18 cellular contexts compared by ENCODE assay signal in the genomic region with DNA sequence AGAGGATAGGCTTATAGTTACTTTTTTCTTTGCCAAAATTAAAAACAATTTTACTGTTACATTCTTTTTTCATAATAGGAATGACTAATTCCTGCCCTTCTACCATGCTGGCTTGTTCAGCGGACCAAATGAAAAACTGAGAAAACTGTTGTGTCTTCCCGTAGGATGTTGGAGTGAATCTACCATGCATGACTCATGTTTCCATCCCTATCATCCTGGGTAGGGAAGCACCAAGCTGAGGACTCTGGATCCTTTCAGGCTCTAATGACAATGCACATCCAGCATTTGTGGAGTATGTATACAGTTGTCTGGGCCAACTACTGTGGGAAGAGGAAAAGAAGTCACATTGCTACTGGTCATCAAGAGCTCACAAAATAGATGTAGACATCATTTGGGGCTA. TPM values are rescaled to one million over a fixed set of nuclear protein-coding genes. Genes with fewer than 3 reads are reported as not detected.
DNase-seq lines count a peak whose midpoint lies in the region; ATAC-seq and TF ChIP-seq lines count a peak whose summit lies in the region.
"Had no signal": no experiment of that assay in that cellular context is flagged by ENCODE, and none has a peak within 500 bp of the region (broad histone marks: within the 10 kb centered on the region; RNA-seq: fewer than 3 reads in every experiment).

No MANE protein-coding gene starts in this region.

- no peak for TF ChIP-seq CTCF in SK-N-SH (IDR thresholded peaks at IDR 0.05)
- TF ChIP-seq CTCF in fibroblast of pulmonary artery (IDR thresholded peaks at IDR 0.05; ENCODE audit: low read length, missing control alignments): no peak
- TF ChIP-seq CTCF in lower lobe of right lung (IDR thresholded peaks at IDR 0.05): no peak
- TF ChIP-seq CTCF in endothelial cell (IDR thresholded peaks at IDR 0.05; ENCODE audit: unreplicated experiment): no peak

- H3K4me3 Mint-ChIP-seq in endothelial cell (ENCODE audit: unreplicated experiment): no peak overlapping the region
- H3K4me3 Mint-ChIP-seq: activated CD8-positive, alpha-beta T cell treated with anti-CD3 and anti-CD28 coated beads for 36 hours; IgD-negative memory B cell had no signal

- DNase-seq in EH (ENCODE audit: low read depth): peak; percentile 73
- no peak for DNase-seq in SK-N-SH
- peak; percentile 45 for DNase-seq in fibroblast of pulmonary artery (ENCODE audit: low read depth)
- DNase-seq in occipital lobe (lab: John Stamatoyannopoulos, UW): peak; percentile 19
- no peak for DNase-seq in lower lobe of right lung
- DNase-seq in endothelial cell (ENCODE audit: low spot score): no peak
- DNase-seq: activated CD8-positive, alpha-beta T cell treated with anti-CD3 and anti-CD28 coated beads for 36 hours; gastrocnemius medialis; NCI-H1092 treated with DMSO at 0.1 percent for 48 hours; NCI-H2171; spleen; stimulated activated naive CD4-positive, alpha-beta T cell; uterus had no signal

- peak overlapping the region; percentile 25; the same call in 1 of the 2 replicates for H3K4me2 ChIP-seq in SK-N-SH
- H3K4me2 ChIP-seq: BLaER1 treated with 17β-estradiol and CSF1 and Interleukin-3, amounts not matched to agents 10 nM and 100 nM had no signal

- WGBS in SK-N-SH (ENCODE audit: low lambda C conversion rate): 32% methylated on average over 2 of the region's 2 CpGs

- H3K4me3 ChIP-seq in SK-N-SH (ENCODE audit: low read depth in 2 of 2, low read length in 1 of 2): no peak overlapping the region
- no peak overlapping the region for H3K4me3 ChIP-seq in fibroblast of pulmonary artery (replicated peaks; ENCODE audit: low read depth, low read length)
- no peak overlapping the region for H3K4me3 ChIP-seq in lower lobe of right lung
- H3K4me3 ChIP-seq: BLaER1 treated with 17β-estradiol and CSF1 and Interleukin-3, amounts not matched to agents 10 nM and 100 nM; gastrocnemius medialis; HAP-1; spleen; uterus had no signal

- H3K4me1 ChIP-seq in SK-N-SH (ENCODE audit: control insufficient read depth in 1 of 2, insufficient read depth in 2 of 2, low read depth in 1 of 2, low read length in 1 of 2) (no peaks in the 10 kb centered on the region), lower lobe of right lung (no peaks in the 10 kb centered on the region)
- H3K4me1 ChIP-seq: gastrocnemius medialis, HAP-1, spleen, uterus had no signal

- H4K20me1 ChIP-seq in SK-N-SH (ENCODE audit: insufficient read depth): no peaks in the 10 kb centered on the region
- H4K20me1 ChIP-seq: BLaER1 treated with 17β-estradiol and CSF1 and Interleukin-3, amounts not matched to agents 10 nM and 100 nM had no signal

- no peaks in the 10 kb centered on the region for H3K27me3 Mint-ChIP-seq in endothelial cell (ENCODE audit: unreplicated experiment)

- POLR2A ChIA-PET in SK-N-SH (lab: Yijun Ruan, JAX): no interaction called here

- no peaks in the 10 kb centered on the region for H3K79me2 ChIP-seq in SK-N-SH (ENCODE audit: insufficient read depth)

- CTCF ChIA-PET in SK-N-SH (lab: Yijun Ruan, JAX): interaction anchor here (1.0 to 2.5 kb wide), 4 partner anchors 14 to 49 kb away, joined by 3 to 12 read pairs (median 4); partner anchors contain the start of gene DHX8

- intact Hi-C loops in lower lobe of right lung (cut with DNase I): no loop called here

- H3K27ac Mint-ChIP-seq in endothelial cell (ENCODE audit: unreplicated experiment): no peak overlapping the region
- H3K27ac Mint-ChIP-seq: activated CD8-positive, alpha-beta T cell treated with anti-CD3 and anti-CD28 coated beads for 36 hours; IgD-negative memory B cell had no signal

- no peaks in the 10 kb centered on the region for H3K9me2 ChIP-seq in SK-N-SH

- H3K9me3 Mint-ChIP-seq in endothelial cell (ENCODE audit: unreplicated experiment): no peaks in the 10 kb centered on the region
- H3K9me3 Mint-ChIP-seq: activated CD8-positive, alpha-beta T cell treated with anti-CD3 and anti-CD28 coated beads for 36 hours; IgD-negative memory B cell had no signal

- peaks cover 4% of the 10 kb centered on the region for H3K4me1 Mint-ChIP-seq in endothelial cell (ENCODE audit: unreplicated experiment)
- H3K4me1 Mint-ChIP-seq: IgD-negative memory B cell had no signal

- peak overlapping the region in 1 of 2 experiments; percentile 34; a peak in 1 of 4 replicates for H3K27ac ChIP-seq in SK-N-SH (ENCODE audit: low read depth in 2 of 2, low read length in 1 of 2)
- no peak overlapping the region for H3K27ac ChIP-seq in lower lobe of right lung
- H3K27ac ChIP-seq: BLaER1 treated with 17β-estradiol and CSF1 and Interleukin-3, amounts not matched to agents 10 nM and 100 nM; gastrocnemius medialis; spleen; uterus had no signal

- no peak overlapping the region for H2AFZ ChIP-seq in SK-N-SH (ENCODE audit: low read depth)

- no peak for TF ChIP-seq EP300 in SK-N-SH (IDR thresholded peaks at IDR 0.05; ENCODE audit: borderline replicate concordance in 1 of 2, low read depth in 1 of 2, low read length in 1 of 2)

- H3F3A ChIP-seq in SK-N-SH (replicated peaks; ENCODE audit: insufficient read depth): peaks cover 11% of the 10 kb centered on the region

- ATAC-seq in GM21528 (IDR thresholded peaks at IDR 0.05; ENCODE audit: low FRiP score, unreplicated experiment): no peak
- no peak for ATAC-seq in lower lobe of right lung
- ATAC-seq in HG02588 (IDR thresholded peaks at IDR 0.05; ENCODE audit: unreplicated experiment): no peak
- ATAC-seq: activated CD8-positive, alpha-beta T cell treated with anti-CD3 and anti-CD28 coated beads for 36 hours; gastrocnemius medialis had no signal

- no peaks in the 10 kb centered on the region for H3K9me3 ChIP-seq in SK-N-SH
- H3K9me3 ChIP-seq in lower lobe of right lung: no peaks in the 10 kb centered on the region
- H3K9me3 ChIP-seq: gastrocnemius medialis, HAP-1, spleen, uterus had no signal

- H3K36me3 Mint-ChIP-seq in endothelial cell (ENCODE audit: low read depth, unreplicated experiment): no peaks in the 10 kb centered on the region

- no peaks in the 10 kb centered on the region for H3K36me3 ChIP-seq in SK-N-SH (replicated peaks in 1 of 2; ENCODE audit: control insufficient read depth in 1 of 2, insufficient read depth in 2 of 2, low read length in 1 of 2)
- H3K36me3 ChIP-seq in lower lobe of right lung: no peaks in the 10 kb centered on the region
- H3K36me3 ChIP-seq: BLaER1 treated with 17β-estradiol and CSF1 and Interleukin-3, amounts not matched to agents 10 nM and 100 nM; gastrocnemius medialis; HAP-1; spleen; uterus had no signal

- H3K9ac ChIP-seq in SK-N-SH: no peak overlapping the region
- H3K9ac ChIP-seq: BLaER1 treated with 17β-estradiol and CSF1 and Interleukin-3, amounts not matched to agents 10 nM and 100 nM had no signal

- TF ChIP-seq RAD21 in SK-N-SH (IDR thresholded peaks at IDR 0.05; ENCODE audit: low read length): no peak

- H3K27me3 ChIP-seq in SK-N-SH (ENCODE audit: insufficient read depth): no peaks in the 10 kb centered on the region
- H3K27me3 ChIP-seq in lower lobe of right lung (ENCODE audit: low read depth): no peaks in the 10 kb centered on the region
- H3K27me3 ChIP-seq: BLaER1 treated with 17β-estradiol and CSF1 and Interleukin-3, amounts not matched to agents 10 nM and 100 nM; gastrocnemius medialis; uterus had no signal

TF ChIP-seq in SK-N-SH, 30 proteins besides CTCF, POLR2A, EP300 and RAD21 (continues in another document):
- TF ChIP-seq IRF3 (IDR thresholded peaks at IDR 0.05; ENCODE audit: low read depth, low read length) (no peak), USF2 (IDR thresholded peaks at IDR 0.05; ENCODE audit: borderline replicate concordance, low read depth, low read length) (no peak), RFX5 (IDR thresholded peaks at IDR 0.05; ENCODE audit: low read length) (no peak), JUND (IDR thresholded peaks at IDR 0.05) (peak; percentile 34; the same call in 1 of the 2 replicates), MXI1 (IDR thresholded peaks at IDR 0.05; ENCODE audit: low read depth, low read length) (no peak), MEF2A (IDR thresholded peaks at IDR 0.05; ENCODE audit: borderline replicate concordance, low read depth) (no peak)

RNA-seq across cellular contexts. Expression of gene DHX8, which starts 41.1 kb away (rescaled TPM):
- 31.3 and 35.1 TPM in 2 replicates for polyA plus RNA-seq in SK-N-SH (2012; rRNA removed)
- polyA plus RNA-seq in SK-N-SH (2012; cell fraction: cytosol; rRNA removed): 25.3 and 26.7 TPM in 2 replicates
- 44.3 and 49.7 TPM in 2 replicates for polyA plus RNA-seq in SK-N-SH (2012; cell fraction: nucleus; rRNA removed)
- total RNA-seq in occipital lobe: 36.3 TPM
- 56.7 TPM for total RNA-seq in lower lobe of right lung
- 54.1 TPM for total RNA-seq in endothelial cell (ENCODE audit: unreplicated experiment)

RNA-seq across cellular contexts. Expression of gene ARL4D, which starts 43.9 kb away (rescaled TPM):
- polyA plus RNA-seq in SK-N-SH (2012; rRNA removed): 22.7 and 29.5 TPM in 2 replicates
- 16.4 and 17.8 TPM in 2 replicates for polyA plus RNA-seq in SK-N-SH (2012; cell fraction: cytosol; rRNA removed)
- 25.7 and 35.5 TPM in 2 replicates for polyA plus RNA-seq in SK-N-SH (2012; cell fraction: nucleus; rRNA removed)
- total RNA-seq in occipital lobe: 46.5 TPM
- 12.9 TPM for total RNA-seq in lower lobe of right lung
- total RNA-seq in endothelial cell (ENCODE audit: unreplicated experiment): 35.7 TPM

Comparison
In these comparisons a context has a peak if more than half of its experiments do, and no peak if none do; other contexts are left out.
1. DNase-seq: peak in EH (single experiment), fibroblast of pulmonary artery (single experiment) and occipital lobe (single experiment); none in SK-N-SH (single experiment), lower lobe of right lung (single experiment) and endothelial cell (single experiment).